8 cellular contexts compared by ENCODE assay signal in the genomic region with DNA sequence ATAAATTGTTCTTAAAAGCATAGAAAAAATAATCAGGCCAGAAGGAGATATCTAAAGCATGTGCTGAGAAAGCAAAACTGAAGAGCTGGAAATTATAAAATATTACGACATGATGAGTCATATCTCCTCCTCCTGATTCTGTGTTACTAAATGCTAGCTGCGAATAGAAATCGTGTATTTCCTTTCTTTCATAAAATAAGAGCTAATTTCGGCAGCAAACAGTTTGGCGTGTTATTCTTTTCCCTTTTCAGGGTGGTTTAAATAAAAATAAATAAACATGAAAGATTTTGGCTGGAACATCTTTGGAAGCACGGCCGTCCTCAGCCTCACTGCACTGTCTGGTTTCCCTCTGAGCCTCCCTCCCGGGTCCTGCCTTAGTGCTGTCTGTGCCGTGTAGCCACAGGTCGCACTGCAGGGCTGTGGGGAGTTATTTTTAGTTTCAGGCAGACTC. TPM values are rescaled to one million over a fixed set of nuclear protein-coding genes. Genes with fewer than 3 reads are reported as not detected.
DNase-seq lines count a peak whose midpoint lies in the region; ATAC-seq and TF ChIP-seq lines count a peak whose summit lies in the region.

No MANE protein-coding gene starts in this region.

- no peak for TF ChIP-seq CTCF in suprapubic skin (IDR thresholded peaks at IDR 0.05)

- peaks cover 4% of the 10 kb centered on the region for H3K4me1 Mint-ChIP-seq in activated T-helper 17 cell treated with anti-CD3 and anti-CD28 coated beads, Interleukin-2, amount 50 U/mL, for 72 hours
- peaks cover 23% of the 10 kb centered on the region for H3K4me1 Mint-ChIP-seq in activated CD4-positive, alpha-beta T cell treated with anti-CD3 and anti-CD28 coated beads, Interleukin-2, amount 10 ng/mL, durations not matched to agents 7 days and 5 days

- peak overlapping the region; percentile 23 for H3K4me3 ChIP-seq in suprapubic skin

- H3K4me1 ChIP-seq in suprapubic skin: peaks cover 62% of the 10 kb centered on the region

- intact Hi-C loops in left ventricle myocardium superior (cut with micrococcal nuclease): loop anchor here (10.0 kb wide), 1 partner anchor 56 kb away; a partner anchor contains a TSS

- no peaks in the 10 kb centered on the region for H3K27me3 Mint-ChIP-seq in activated T-helper 17 cell treated with anti-CD3 and anti-CD28 coated beads, Interleukin-2, amount 50 U/mL, for 72 hours
- no peaks in the 10 kb centered on the region for H3K27me3 Mint-ChIP-seq in activated CD4-positive, alpha-beta T cell treated with anti-CD3 and anti-CD28 coated beads, Interleukin-2, amount 10 ng/mL, durations not matched to agents 7 days and 5 days

- 8% methylated on average over 10 of the region's 10 CpGs for WGBS in suprapubic skin

- no peaks in the 10 kb centered on the region for H3K27me3 ChIP-seq in suprapubic skin

- peak overlapping the region; percentile 55 for H3K27ac ChIP-seq in suprapubic skin

- CTCF ChIA-PET in activated CD4-positive, alpha-beta T cell treated with anti-CD3 and anti-CD28 coated beads, Interleukin-2, amount 10 ng/mL, durations not matched to agents 7 days and 5 days (lab: Charles Lee): interaction anchor here (1.1 to 7.5 kb wide), 6 partner anchors 9 to 182 kb away, joined by 3 to 81 read pairs (median 5); no protein-coding TSS in a partner anchor

- TF ChIP-seq POLR2A in suprapubic skin (IDR thresholded peaks at IDR 0.05): no peak

- no peak for TF ChIP-seq EP300 in suprapubic skin (IDR thresholded peaks at IDR 0.05)

- H3K9me3 ChIP-seq in suprapubic skin: no peaks in the 10 kb centered on the region

- H3K36me3 ChIP-seq in suprapubic skin: peaks cover 6% of the 10 kb centered on the region

- peak; percentile 40 for ATAC-seq in activated T-helper 17 cell treated with anti-CD3 and anti-CD28 coated beads, Interleukin-2, amount 50 U/mL, for 72 hours (replicated peaks)
- ATAC-seq in left ventricle myocardium superior (peak; percentile 68), GM18858 (IDR thresholded peaks at IDR 0.05; ENCODE audit: unreplicated experiment) (no peak)

- H3K36me3 Mint-ChIP-seq in activated T-helper 17 cell treated with anti-CD3 and anti-CD28 coated beads, Interleukin-2, amount 50 U/mL, for 72 hours (ENCODE audit: low read depth): peaks cover 9% of the 10 kb centered on the region
- H3K36me3 Mint-ChIP-seq in activated CD4-positive, alpha-beta T cell treated with anti-CD3 and anti-CD28 coated beads, Interleukin-2, amount 10 ng/mL, durations not matched to agents 7 days and 5 days (ENCODE audit: low read depth): peaks cover 1% of the 10 kb centered on the region

- POLR2A ChIA-PET in activated CD4-positive, alpha-beta T cell treated with anti-CD3 and anti-CD28 coated beads, Interleukin-2, amount 10 ng/mL, durations not matched to agents 7 days and 5 days (lab: Charles Lee): no interaction called here

- no peaks in the 10 kb centered on the region for H3K9me3 Mint-ChIP-seq in activated T-helper 17 cell treated with anti-CD3 and anti-CD28 coated beads, Interleukin-2, amount 50 U/mL, for 72 hours
- no peaks in the 10 kb centered on the region for H3K9me3 Mint-ChIP-seq in activated CD4-positive, alpha-beta T cell treated with anti-CD3 and anti-CD28 coated beads, Interleukin-2, amount 10 ng/mL, durations not matched to agents 7 days and 5 days

- DNase-seq in HS-5 (ENCODE audit: low read depth) (peak; percentile 58), left ventricle myocardium superior (no peak), suprapubic skin (ENCODE audit: low spot score in 2 of 2) (no peak), DMS 273 (lab: John Stamatoyannopoulos, UW; ENCODE audit: unreplicated experiment) (no peak), NCI-H345 (lab: John Stamatoyannopoulos, UW) (no peak)
- DNase-seq in activated CD4-positive, alpha-beta T cell treated with anti-CD3 and anti-CD28 coated beads, Interleukin-2, amount 10 ng/mL, durations not matched to agents 7 days and 5 days: no peak

- H3K27ac Mint-ChIP-seq in activated T-helper 17 cell treated with anti-CD3 and anti-CD28 coated beads, Interleukin-2, amount 50 U/mL, for 72 hours: no peak overlapping the region
- H3K27ac Mint-ChIP-seq in activated CD4-positive, alpha-beta T cell treated with anti-CD3 and anti-CD28 coated beads, Interleukin-2, amount 10 ng/mL, durations not matched to agents 7 days and 5 days: no peak overlapping the region

- no peak overlapping the region for H3K4me3 Mint-ChIP-seq in activated T-helper 17 cell treated with anti-CD3 and anti-CD28 coated beads, Interleukin-2, amount 50 U/mL, for 72 hours
- no peak overlapping the region for H3K4me3 Mint-ChIP-seq in activated CD4-positive, alpha-beta T cell treated with anti-CD3 and anti-CD28 coated beads, Interleukin-2, amount 10 ng/mL, durations not matched to agents 7 days and 5 days

RNA-seq across cellular contexts. Expression of a gene that starts 56.0 kb away (rescaled TPM):
- total RNA-seq in activated T-helper 17 cell treated with anti-CD3 and anti-CD28 coated beads, Interleukin-2, amount 50 U/mL, for 72 hours: 10 to 100 TPM; 22.7 to 32.0 TPM
- total RNA-seq in left ventricle myocardium superior (13.6 TPM), suprapubic skin (10 to 100 TPM; 13.2 to 23.6 (median 20.3) TPM)
- 10 to 100 TPM; 43.3 to 45.4 TPM for total RNA-seq in activated CD4-positive, alpha-beta T cell treated with anti-CD3 and anti-CD28 coated beads, Interleukin-2, amount 10 ng/mL, durations not matched to agents 7 days and 5 days
